In the genomic region with DNA sequence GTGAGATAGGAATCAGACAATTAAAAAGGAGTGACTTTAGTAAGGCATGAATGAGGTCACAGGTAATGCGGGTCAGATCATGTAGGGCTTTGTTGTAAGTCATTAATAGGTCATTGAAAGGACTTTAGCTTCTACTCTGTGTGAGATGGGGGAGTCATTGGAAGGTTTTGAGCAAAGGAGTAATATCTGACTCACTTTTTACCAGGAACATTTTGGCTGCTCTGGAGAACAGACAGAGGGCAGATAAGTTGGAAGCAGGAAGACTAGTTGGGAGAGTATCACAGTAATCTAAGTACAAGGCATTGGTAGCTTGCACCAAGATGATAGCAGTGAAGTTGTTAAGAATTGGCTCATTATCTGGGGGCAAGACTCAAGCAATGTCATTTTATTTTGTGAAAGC, we compare ENCODE assay signal across 17 cellular contexts. TPM values are rescaled to one million over a fixed set of nuclear protein-coding genes. Genes with fewer than 3 reads are reported as not detected.
DNase-seq lines count a peak whose midpoint lies in the region; ATAC-seq and TF ChIP-seq lines count a peak whose summit lies in the region.
"Had no signal": no experiment of that assay in that cellular context is flagged by ENCODE, and none has a peak within 500 bp of the region (broad histone marks: within the 10 kb centered on the region; RNA-seq: fewer than 3 reads in every experiment).

No MANE protein-coding gene starts in this region.

- DNase-seq in AG08395 (ENCODE audit: low spot score) (peak; percentile 7), ELR (ENCODE audit: low read depth) (peak; percentile 4), fibroblast of pulmonary artery (ENCODE audit: low read depth) (peak; percentile 13), T1000 (lab: John Stamatoyannopoulos, UW) (no peak), right atrium auricular region (ENCODE audit: low spot score) (no peak), retina (no peak)
- DNase-seq in activated CD8-positive, alpha-beta T cell treated with anti-CD3 and anti-CD28 coated beads, Interleukin-2, amount 10 ng/mL, durations not matched to agents 7 days and 5 days, result no peak
- DNase-seq: activated CD4-positive, alpha-beta T cell treated with anti-CD3 and anti-CD28 coated beads, Interleukin-2, amount 50 U/mL, for 1 hour; activated gamma-delta T cell; effector CD4-positive, alpha-beta T cell; left ventricle myocardium inferior; NCI-H1436 treated with DMSO at 0.1 percent for 48 hours; NCI-H345; SIG-M5 had no signal

- H3K4me1 ChIP-seq in right atrium auricular region, result no peaks in the 10 kb centered on the region
- H3K4me1 ChIP-seq: breast epithelium, left ventricle myocardium inferior, prostate gland had no signal

- peaks cover 34% of the 10 kb centered on the region for H3K36me3 Mint-ChIP-seq in activated CD8-positive, alpha-beta T cell treated with anti-CD3 and anti-CD28 coated beads, Interleukin-2, amount 10 ng/mL, durations not matched to agents 7 days and 5 days (ENCODE audit: low read depth)

- TF ChIP-seq CTCF in fibroblast of pulmonary artery (IDR thresholded peaks at IDR 0.05; ENCODE audit: low read length, missing control alignments) (no peak), right atrium auricular region (IDR thresholded peaks at IDR 0.05) (no peak)

- CTCF ChIA-PET in activated CD8-positive, alpha-beta T cell treated with anti-CD3 and anti-CD28 coated beads, Interleukin-2, amount 10 ng/mL, durations not matched to agents 7 days and 5 days (lab: Charles Lee), result interaction anchor here (0.8 to 3.5 kb wide), 9 partner anchors 9 to 119 kb away, joined by 3 to 21 read pairs (median 4); a partner anchor contains a TSS

- H3K4me1 Mint-ChIP-seq in activated CD8-positive, alpha-beta T cell treated with anti-CD3 and anti-CD28 coated beads, Interleukin-2, amount 10 ng/mL, durations not matched to agents 7 days and 5 days (ENCODE audit: low read depth), result peaks cover 53% of the 10 kb centered on the region

- no peak overlapping the region for H3K4me3 Mint-ChIP-seq in activated CD8-positive, alpha-beta T cell treated with anti-CD3 and anti-CD28 coated beads, Interleukin-2, amount 10 ng/mL, durations not matched to agents 7 days and 5 days

- no peaks in the 10 kb centered on the region for H3K27me3 ChIP-seq in right atrium auricular region
- H3K27me3 ChIP-seq: breast epithelium had no signal

- H3K27me3 Mint-ChIP-seq in activated CD8-positive, alpha-beta T cell treated with anti-CD3 and anti-CD28 coated beads, Interleukin-2, amount 10 ng/mL, durations not matched to agents 7 days and 5 days (ENCODE audit: low read depth), result no peaks in the 10 kb centered on the region

- H3K27ac Mint-ChIP-seq in activated CD8-positive, alpha-beta T cell treated with anti-CD3 and anti-CD28 coated beads, Interleukin-2, amount 10 ng/mL, durations not matched to agents 7 days and 5 days, result peak overlapping the region; percentile 66

- no peaks in the 10 kb centered on the region for H3K9me3 ChIP-seq in right atrium auricular region
- H3K9me3 ChIP-seq: breast epithelium, left ventricle myocardium inferior, prostate gland had no signal

- no peak overlapping the region for H3K4me3 ChIP-seq in fibroblast of pulmonary artery (replicated peaks; ENCODE audit: low read depth, low read length)
- no peak overlapping the region for H3K4me3 ChIP-seq in right atrium auricular region
- H3K4me3 ChIP-seq: breast epithelium, left ventricle myocardium inferior, prostate gland had no signal

- ATAC-seq in activated CD8-positive, alpha-beta T cell treated with anti-CD3 and anti-CD28 coated beads, Interleukin-2, amount 10 ng/mL, durations not matched to agents 7 days and 5 days, result no peak
- ATAC-seq in GM18519 (IDR thresholded peaks at IDR 0.05; ENCODE audit: low FRiP score, unreplicated experiment), result no peak

- H3K36me3 ChIP-seq in right atrium auricular region, result no peaks in the 10 kb centered on the region
- H3K36me3 ChIP-seq: breast epithelium, left ventricle myocardium inferior, prostate gland had no signal

- POLR2A ChIA-PET in activated CD8-positive, alpha-beta T cell treated with anti-CD3 and anti-CD28 coated beads, Interleukin-2, amount 10 ng/mL, durations not matched to agents 7 days and 5 days (lab: Charles Lee), result no interaction called here

- H3K27ac ChIP-seq in right atrium auricular region, result no peak overlapping the region
- H3K27ac ChIP-seq: breast epithelium, left ventricle myocardium inferior, prostate gland had no signal

- H3K9me3 Mint-ChIP-seq in activated CD8-positive, alpha-beta T cell treated with anti-CD3 and anti-CD28 coated beads, Interleukin-2, amount 10 ng/mL, durations not matched to agents 7 days and 5 days (ENCODE audit: insufficient read depth), result no peaks in the 10 kb centered on the region

RNA-seq across cellular contexts. Expression of a gene that starts 37.4 kb away (rescaled TPM):
- total RNA-seq in activated CD8-positive, alpha-beta T cell treated with anti-CD3 and anti-CD28 coated beads, Interleukin-2, amount 10 ng/mL, durations not matched to agents 7 days and 5 days, result 100 to 1,000 TPM; 149 to 151 TPM
- 10 to 100 TPM; 10.3 to 16.3 TPM for total RNA-seq in right atrium auricular region

Comparison
In these comparisons a context has a peak if more than half of its experiments do, and no peak if none do; other contexts are left out.
1. DNase-seq: peak in AG08395 (single experiment), ELR (single experiment) and fibroblast of pulmonary artery (single experiment); none in activated CD8-positive, alpha-beta T cell treated with anti-CD3 and anti-CD28 coated beads, Interleukin-2, amount 10 ng/mL, durations not matched to agents 7 days and 5 days (single experiment), T1000 (single experiment), right atrium auricular region (single experiment) and retina (single experiment).
2. RNA of a gene that starts 37.4 kb away (total RNA-seq): 149 to 151 TPM in activated CD8-positive, alpha-beta T cell treated with anti-CD3 and anti-CD28 coated beads, Interleukin-2, amount 10 ng/mL, durations not matched to agents 7 days and 5 days; 10.3 to 16.3 TPM in right atrium auricular region; every median in the first group is over 4 times any median in the second.